1 cellular context compared by ENCODE assay signal in genomic region chr10:101840102-101840684, GRCh38.
TF ChIP-seq lines count a peak whose summit lies in the region.

No MANE protein-coding gene starts in this region.

TF ChIP-seq in K562, 482 proteins besides CTCF, POLR2A, EP300 and RAD21:
- TF ChIP-seq, protein P1, sequence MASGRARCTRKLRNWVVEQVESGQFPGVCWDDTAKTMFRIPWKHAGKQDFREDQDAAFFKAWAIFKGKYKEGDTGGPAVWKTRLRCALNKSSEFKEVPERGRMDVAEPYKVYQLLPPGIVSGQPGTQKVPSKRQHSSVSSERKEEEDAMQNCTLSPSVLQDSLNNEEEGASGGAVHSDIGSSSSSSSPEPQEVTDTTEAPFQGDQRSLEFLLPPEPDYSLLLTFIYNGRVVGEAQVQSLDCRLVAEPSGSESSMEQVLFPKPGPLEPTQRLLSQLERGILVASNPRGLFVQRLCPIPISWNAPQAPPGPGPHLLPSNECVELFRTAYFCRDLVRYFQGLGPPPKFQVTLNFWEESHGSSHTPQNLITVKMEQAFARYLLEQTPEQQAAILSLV (tag; IDR thresholded peaks at IDR 0.05): no peak
- TF ChIP-seq ZSCAN32 (CRISPR knock-in tag; IDR thresholded peaks at IDR 0.05): no peak
- no peak for TF ChIP-seq ZNF518B (CRISPR knock-in tag; IDR thresholded peaks at IDR 0.05)
- TF ChIP-seq, protein P2, sequence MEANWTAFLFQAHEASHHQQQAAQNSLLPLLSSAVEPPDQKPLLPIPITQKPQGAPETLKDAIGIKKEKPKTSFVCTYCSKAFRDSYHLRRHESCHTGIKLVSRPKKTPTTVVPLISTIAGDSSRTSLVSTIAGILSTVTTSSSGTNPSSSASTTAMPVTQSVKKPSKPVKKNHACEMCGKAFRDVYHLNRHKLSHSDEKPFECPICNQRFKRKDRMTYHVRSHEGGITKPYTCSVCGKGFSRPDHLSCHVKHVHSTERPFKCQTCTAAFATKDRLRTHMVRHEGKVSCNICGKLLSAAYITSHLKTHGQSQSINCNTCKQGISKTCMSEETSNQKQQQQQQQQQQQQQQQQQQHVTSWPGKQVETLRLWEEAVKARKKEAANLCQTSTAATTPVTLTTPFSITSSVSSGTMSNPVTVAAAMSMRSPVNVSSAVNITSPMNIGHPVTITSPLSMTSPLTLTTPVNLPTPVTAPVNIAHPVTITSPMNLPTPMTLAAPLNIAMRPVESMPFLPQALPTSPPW (CRISPR knock-in tag; IDR thresholded peaks at IDR 0.05): peak; percentile 38; the same call in 1 of the 2 replicates
- TF ChIP-seq BCL6 (CRISPR knock-in tag; IDR thresholded peaks at IDR 0.05): no peak
- no peak for TF ChIP-seq ZBTB7A (IDR thresholded peaks at IDR 0.05; ENCODE audit: borderline replicate concordance, control insufficient read depth, low read depth, low read length)
- TF ChIP-seq SIN3B (IDR thresholded peaks at IDR 0.05; ENCODE audit: low read depth): no peak
- TF ChIP-seq NFYB (IDR thresholded peaks at IDR 0.05; ENCODE audit: extremely low read depth, insufficient read length): no peak
- no peak for TF ChIP-seq GATA2 (CRISPR knock-in tag; IDR thresholded peaks at IDR 0.05)
- TF ChIP-seq, protein P3, sequence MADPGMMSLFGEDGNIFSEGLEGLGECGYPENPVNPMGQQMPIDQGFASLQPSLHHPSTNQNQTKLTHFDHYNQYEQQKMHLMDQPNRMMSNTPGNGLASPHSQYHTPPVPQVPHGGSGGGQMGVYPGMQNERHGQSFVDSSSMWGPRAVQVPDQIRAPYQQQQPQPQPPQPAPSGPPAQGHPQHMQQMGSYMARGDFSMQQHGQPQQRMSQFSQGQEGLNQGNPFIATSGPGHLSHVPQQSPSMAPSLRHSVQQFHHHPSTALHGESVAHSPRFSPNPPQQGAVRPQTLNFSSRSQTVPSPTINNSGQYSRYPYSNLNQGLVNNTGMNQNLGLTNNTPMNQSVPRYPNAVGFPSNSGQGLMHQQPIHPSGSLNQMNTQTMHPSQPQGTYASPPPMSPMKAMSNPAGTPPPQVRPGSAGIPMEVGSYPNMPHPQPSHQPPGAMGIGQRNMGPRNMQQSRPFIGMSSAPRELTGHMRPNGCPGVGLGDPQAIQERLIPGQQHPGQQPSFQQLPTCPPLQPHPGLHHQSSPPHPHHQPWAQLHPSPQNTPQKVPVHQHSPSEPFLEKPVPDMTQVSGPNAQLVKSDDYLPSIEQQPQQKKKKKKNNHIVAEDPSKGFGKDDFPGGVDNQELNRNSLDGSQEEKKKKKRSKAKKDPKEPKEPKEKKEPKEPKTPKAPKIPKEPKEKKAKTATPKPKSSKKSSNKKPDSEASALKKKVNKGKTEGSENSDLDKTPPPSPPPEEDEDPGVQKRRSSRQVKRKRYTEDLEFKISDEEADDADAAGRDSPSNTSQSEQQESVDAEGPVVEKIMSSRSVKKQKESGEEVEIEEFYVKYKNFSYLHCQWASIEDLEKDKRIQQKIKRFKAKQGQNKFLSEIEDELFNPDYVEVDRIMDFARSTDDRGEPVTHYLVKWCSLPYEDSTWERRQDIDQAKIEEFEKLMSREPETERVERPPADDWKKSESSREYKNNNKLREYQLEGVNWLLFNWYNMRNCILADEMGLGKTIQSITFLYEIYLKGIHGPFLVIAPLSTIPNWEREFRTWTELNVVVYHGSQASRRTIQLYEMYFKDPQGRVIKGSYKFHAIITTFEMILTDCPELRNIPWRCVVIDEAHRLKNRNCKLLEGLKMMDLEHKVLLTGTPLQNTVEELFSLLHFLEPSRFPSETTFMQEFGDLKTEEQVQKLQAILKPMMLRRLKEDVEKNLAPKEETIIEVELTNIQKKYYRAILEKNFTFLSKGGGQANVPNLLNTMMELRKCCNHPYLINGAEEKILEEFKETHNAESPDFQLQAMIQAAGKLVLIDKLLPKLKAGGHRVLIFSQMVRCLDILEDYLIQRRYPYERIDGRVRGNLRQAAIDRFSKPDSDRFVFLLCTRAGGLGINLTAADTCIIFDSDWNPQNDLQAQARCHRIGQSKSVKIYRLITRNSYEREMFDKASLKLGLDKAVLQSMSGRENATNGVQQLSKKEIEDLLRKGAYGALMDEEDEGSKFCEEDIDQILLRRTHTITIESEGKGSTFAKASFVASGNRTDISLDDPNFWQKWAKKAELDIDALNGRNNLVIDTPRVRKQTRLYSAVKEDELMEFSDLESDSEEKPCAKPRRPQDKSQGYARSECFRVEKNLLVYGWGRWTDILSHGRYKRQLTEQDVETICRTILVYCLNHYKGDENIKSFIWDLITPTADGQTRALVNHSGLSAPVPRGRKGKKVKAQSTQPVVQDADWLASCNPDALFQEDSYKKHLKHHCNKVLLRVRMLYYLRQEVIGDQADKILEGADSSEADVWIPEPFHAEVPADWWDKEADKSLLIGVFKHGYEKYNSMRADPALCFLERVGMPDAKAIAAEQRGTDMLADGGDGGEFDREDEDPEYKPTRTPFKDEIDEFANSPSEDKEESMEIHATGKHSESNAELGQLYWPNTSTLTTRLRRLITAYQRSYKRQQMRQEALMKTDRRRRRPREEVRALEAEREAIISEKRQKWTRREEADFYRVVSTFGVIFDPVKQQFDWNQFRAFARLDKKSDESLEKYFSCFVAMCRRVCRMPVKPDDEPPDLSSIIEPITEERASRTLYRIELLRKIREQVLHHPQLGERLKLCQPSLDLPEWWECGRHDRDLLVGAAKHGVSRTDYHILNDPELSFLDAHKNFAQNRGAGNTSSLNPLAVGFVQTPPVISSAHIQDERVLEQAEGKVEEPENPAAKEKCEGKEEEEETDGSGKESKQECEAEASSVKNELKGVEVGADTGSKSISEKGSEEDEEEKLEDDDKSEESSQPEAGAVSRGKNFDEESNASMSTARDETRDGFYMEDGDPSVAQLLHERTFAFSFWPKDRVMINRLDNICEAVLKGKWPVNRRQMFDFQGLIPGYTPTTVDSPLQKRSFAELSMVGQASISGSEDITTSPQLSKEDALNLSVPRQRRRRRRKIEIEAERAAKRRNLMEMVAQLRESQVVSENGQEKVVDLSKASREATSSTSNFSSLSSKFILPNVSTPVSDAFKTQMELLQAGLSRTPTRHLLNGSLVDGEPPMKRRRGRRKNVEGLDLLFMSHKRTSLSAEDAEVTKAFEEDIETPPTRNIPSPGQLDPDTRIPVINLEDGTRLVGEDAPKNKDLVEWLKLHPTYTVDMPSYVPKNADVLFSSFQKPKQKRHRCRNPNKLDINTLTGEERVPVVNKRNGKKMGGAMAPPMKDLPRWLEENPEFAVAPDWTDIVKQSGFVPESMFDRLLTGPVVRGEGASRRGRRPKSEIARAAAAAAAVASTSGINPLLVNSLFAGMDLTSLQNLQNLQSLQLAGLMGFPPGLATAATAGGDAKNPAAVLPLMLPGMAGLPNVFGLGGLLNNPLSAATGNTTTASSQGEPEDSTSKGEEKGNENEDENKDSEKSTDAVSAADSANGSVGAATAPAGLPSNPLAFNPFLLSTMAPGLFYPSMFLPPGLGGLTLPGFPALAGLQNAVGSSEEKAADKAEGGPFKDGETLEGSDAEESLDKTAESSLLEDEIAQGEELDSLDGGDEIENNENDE (IDR thresholded peaks at IDR 0.05; ENCODE audit: low read depth, low read length): no peak
- TF ChIP-seq FOSL1 (tag; conservative IDR thresholded peaks at IDR 0.05): no peak
- no peak for TF ChIP-seq ZNF24 (IDR thresholded peaks at IDR 0.05)
- TF ChIP-seq NUFIP1 (IDR thresholded peaks at IDR 0.05; ENCODE audit: partially characterized antibody): no peak
- TF ChIP-seq TCFL5 (CRISPR knock-in tag; conservative IDR thresholded peaks at IDR 0.05): no peak
- TF ChIP-seq RB1 (IDR thresholded peaks at IDR 0.05; ENCODE audit: low read depth): no peak
- no peak for TF ChIP-seq ZNF311 (CRISPR knock-in tag; IDR thresholded peaks at IDR 0.05)
- no peak for TF ChIP-seq BCOR (IDR thresholded peaks at IDR 0.05)
- TF ChIP-seq RFX1 (IDR thresholded peaks at IDR 0.05): peak; percentile 82
- TF ChIP-seq ZNF740 (CRISPR knock-in tag; IDR thresholded peaks at IDR 0.05): no peak
- TF ChIP-seq ZNF740 (tag; IDR thresholded peaks at IDR 0.05): peak in 1 of 2 experiments; percentile 85; a peak in 2 of 4 replicates
- TF ChIP-seq RBM25 (IDR thresholded peaks at IDR 0.05; ENCODE audit: low read depth, low read length, severe bottlenecking): no peak
TF ChIP-seq in K562: peak in this region for 3.
